ENCODE assay signal across 8 cellular contexts in the genomic region with DNA sequence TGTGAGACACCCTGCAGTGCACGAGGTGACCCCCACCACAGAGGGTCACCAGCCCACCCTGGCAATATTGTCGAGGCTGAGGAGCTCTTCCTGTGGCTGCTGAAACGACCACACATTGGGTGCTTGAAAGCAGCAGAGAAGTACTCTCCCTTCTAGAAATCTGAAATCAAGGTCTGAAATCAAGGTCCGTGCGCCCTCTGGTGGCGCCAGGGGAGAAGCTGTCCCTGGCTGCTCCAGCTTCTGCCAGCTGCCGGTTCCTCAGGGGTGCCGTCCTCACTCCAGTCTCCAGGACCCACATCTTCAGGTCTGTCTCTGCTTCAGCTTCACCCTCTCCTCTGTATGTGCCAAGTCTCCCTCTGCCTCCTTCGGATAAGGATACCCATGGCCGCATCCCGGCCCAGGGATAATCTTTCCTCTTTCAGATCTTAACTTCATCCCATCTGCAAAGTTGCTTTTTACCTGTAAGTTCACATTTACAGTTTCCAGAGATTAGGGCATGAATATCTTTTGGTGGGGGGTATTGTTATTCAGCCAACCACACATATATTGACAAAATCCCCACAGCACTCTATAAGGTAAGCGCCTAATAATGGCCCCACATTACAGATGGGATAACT.
DNase-seq lines count a peak whose midpoint lies in the region; ATAC-seq and TF ChIP-seq lines count a peak whose summit lies in the region.

No MANE protein-coding gene starts in this region.

- DNase-seq in AG10803 (ENCODE audit: low read depth) (peak; percentile 67), GM23338 (ENCODE audit: low spot score) (peak; percentile 84), NCI-H345 treated with DMSO at 0.1 percent for 48 hours (lab: John Stamatoyannopoulos, UW; ENCODE audit: unreplicated experiment) (peak; percentile 3), caudate nucleus (lab: John Stamatoyannopoulos, UW) (peak in 56 of 61 donors; percentile 12 to 77 (median 36)), kidney glomerular epithelial cell (lab: John Stamatoyannopoulos, UW) (peak; percentile 19)
- DNase-seq in activated CD4-positive, CD25-positive, alpha-beta regulatory T cell treated with anti-CD3 and anti-CD28 coated beads, Interleukin-2, amount 50 U/mL, for 72 hours: peak; percentile 67
- DNase-seq in stimulated activated CD4-positive, alpha-beta T cell treated with anti-CD3 and anti-CD28 coated beads, Interleukin-2, amount 100 ng/mL, for 4 hours (ENCODE audit: low read depth): peak; percentile 39

- H3K4me3 Mint-ChIP-seq in GM23338: no peak overlapping the region

- no peaks in the 10 kb centered on the region for H3K79me2 ChIP-seq in GM23338 (replicated peaks; ENCODE audit: insufficient read depth)

- H3K27ac ChIP-seq in GM23338 (ENCODE audit: low read depth) (no peak overlapping the region), caudate nucleus (ENCODE audit: low read depth, low read length) (no peak overlapping the region)

- TF ChIP-seq CTCF in AG10803 (conservative IDR thresholded peaks at IDR 0.05; ENCODE audit: low read length) (peak; percentile 88), GM23338 (conservative IDR thresholded peaks at IDR 0.05; ENCODE audit: low read depth in 2 of 2) (peak; percentile 78 to 82)

- H3K27me3 Mint-ChIP-seq in GM23338 (ENCODE audit: insufficient read depth, low read depth, poor library complexity): peaks cover 6% of the 10 kb centered on the region

- no peaks in the 10 kb centered on the region for H3F3A ChIP-seq in GM23338 (replicated peaks; ENCODE audit: low read depth)

- H3K36me3 ChIP-seq in GM23338 (ENCODE audit: insufficient read depth): no peaks in the 10 kb centered on the region

- H3K9me3 Mint-ChIP-seq in GM23338: peaks cover 5% of the 10 kb centered on the region; the same call in 1 of the 3 replicates

- H4K20me1 ChIP-seq in GM23338 (replicated peaks; ENCODE audit: insufficient read depth): no peaks in the 10 kb centered on the region

- H3K36me3 Mint-ChIP-seq in GM23338 (ENCODE audit: low read depth): no peaks in the 10 kb centered on the region

- H3K4me2 ChIP-seq in GM23338: no peak overlapping the region

- H3K4me1 ChIP-seq in GM23338 (ENCODE audit: insufficient read depth): no peaks in the 10 kb centered on the region

- no peaks in the 10 kb centered on the region for H3K4me1 Mint-ChIP-seq in GM23338

- no peaks in the 10 kb centered on the region for H3K27me3 ChIP-seq in GM23338 (ENCODE audit: insufficient read depth)

- H3K4me3 ChIP-seq in AG10803 (ENCODE audit: low read length) (no peak overlapping the region), GM23338 (no peak overlapping the region)

- no peak overlapping the region for H3K27ac Mint-ChIP-seq in GM23338

- ATAC-seq in GM23338: peak; percentile 96
- no peak for ATAC-seq in GM18520 (IDR thresholded peaks at IDR 0.05; ENCODE audit: unreplicated experiment)

- no peaks in the 10 kb centered on the region for H3K9me2 ChIP-seq in GM23338 (ENCODE audit: insufficient read depth)

- peak overlapping the region; percentile 78 for H2AFZ ChIP-seq in GM23338

TF ChIP-seq in GM23338, 12 proteins besides CTCF, POLR2A, EP300 and RAD21:
- no peak for TF ChIP-seq ZNF114 (CRISPR knock-in tag; IDR thresholded peaks at IDR 0.05)
- no peak for TF ChIP-seq JUNB (IDR thresholded peaks at IDR 0.05; ENCODE audit: unreplicated experiment)
- TF ChIP-seq CREB1 (CRISPR knock-in tag; IDR thresholded peaks at IDR 0.05; ENCODE audit: low read depth): no peak
- TF ChIP-seq, protein P1, sequence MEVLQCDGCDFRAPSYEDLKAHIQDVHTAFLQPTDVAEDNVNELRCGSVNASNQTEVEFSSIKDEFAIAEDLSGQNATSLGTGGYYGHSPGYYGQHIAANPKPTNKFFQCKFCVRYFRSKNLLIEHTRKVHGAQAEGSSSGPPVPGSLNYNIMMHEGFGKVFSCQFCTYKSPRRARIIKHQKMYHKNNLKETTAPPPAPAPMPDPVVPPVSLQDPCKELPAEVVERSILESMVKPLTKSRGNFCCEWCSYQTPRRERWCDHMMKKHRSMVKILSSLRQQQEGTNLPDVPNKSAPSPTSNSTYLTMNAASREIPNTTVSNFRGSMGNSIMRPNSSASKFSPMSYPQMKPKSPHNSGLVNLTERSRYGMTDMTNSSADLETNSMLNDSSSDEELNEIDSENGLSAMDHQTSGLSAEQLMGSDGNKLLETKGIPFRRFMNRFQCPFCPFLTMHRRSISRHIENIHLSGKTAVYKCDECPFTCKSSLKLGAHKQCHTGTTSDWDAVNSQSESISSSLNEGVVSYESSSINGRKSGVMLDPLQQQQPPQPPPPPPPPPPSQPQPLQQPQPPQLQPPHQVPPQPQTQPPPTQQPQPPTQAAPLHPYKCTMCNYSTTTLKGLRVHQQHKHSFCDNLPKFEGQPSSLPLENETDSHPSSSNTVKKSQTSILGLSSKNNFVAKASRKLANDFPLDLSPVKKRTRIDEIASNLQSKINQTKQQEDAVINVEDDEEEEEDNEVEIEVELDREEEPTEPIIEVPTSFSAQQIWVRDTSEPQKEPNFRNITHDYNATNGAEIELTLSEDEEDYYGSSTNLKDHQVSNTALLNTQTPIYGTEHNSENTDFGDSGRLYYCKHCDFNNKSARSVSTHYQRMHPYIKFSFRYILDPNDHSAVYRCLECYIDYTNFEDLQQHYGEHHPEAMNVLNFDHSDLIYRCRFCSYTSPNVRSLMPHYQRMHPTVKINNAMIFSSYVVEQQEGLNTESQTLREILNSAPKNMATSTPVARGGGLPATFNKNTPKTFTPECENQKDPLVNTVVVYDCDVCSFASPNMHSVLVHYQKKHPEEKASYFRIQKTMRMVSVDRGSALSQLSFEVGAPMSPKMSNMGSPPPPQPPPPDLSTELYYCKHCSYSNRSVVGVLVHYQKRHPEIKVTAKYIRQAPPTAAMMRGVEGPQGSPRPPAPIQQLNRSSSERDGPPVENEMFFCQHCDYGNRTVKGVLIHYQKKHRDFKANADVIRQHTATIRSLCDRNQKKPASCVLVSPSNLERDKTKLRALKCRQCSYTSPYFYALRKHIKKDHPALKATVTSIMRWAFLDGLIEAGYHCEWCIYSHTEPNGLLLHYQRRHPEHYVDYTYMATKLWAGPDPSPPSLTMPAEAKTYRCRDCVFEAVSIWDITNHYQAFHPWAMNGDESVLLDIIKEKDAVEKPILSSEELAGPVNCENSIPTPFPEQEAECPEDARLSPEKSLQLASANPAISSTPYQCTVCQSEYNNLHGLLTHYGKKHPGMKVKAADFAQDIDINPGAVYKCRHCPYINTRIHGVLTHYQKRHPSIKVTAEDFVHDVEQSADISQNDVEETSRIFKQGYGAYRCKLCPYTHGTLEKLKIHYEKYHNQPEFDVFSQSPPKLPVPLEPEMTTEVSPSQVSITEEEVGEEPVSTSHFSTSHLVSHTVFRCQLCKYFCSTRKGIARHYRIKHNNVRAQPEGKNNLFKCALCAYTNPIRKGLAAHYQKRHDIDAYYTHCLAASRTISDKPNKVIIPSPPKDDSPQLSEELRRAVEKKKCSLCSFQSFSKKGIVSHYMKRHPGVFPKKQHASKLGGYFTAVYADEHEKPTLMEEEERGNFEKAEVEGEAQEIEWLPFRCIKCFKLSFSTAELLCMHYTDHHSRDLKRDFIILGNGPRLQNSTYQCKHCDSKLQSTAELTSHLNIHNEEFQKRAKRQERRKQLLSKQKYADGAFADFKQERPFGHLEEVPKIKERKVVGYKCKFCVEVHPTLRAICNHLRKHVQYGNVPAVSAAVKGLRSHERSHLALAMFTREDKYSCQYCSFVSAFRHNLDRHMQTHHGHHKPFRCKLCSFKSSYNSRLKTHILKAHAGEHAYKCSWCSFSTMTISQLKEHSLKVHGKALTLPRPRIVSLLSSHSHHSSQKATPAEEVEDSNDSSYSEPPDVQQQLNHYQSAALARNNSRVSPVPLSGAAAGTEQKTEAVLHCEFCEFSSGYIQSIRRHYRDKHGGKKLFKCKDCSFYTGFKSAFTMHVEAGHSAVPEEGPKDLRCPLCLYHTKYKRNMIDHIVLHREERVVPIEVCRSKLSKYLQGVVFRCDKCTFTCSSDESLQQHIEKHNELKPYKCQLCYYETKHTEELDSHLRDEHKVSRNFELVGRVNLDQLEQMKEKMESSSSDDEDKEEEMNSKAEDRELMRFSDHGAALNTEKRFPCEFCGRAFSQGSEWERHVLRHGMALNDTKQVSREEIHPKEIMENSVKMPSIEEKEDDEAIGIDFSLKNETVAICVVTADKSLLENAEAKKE (CRISPR knock-in tag; IDR thresholded peaks at IDR 0.05): no peak
TF ChIP-seq in GM23338: peak in this region for 0.

Comparison
In these comparisons a context has a peak if more than half of its experiments do, and no peak if none do; other contexts are left out.
1. DNase-seq: peak in every context shown above with its lines; median percentile 84 in GM23338; 67 in AG10803; 67 in activated CD4-positive, CD25-positive, alpha-beta regulatory T cell treated with anti-CD3 and anti-CD28 coated beads, Interleukin-2, amount 50 U/mL, for 72 hours; 39 in stimulated activated CD4-positive, alpha-beta T cell treated with anti-CD3 and anti-CD28 coated beads, Interleukin-2, amount 100 ng/mL, for 4 hours; 36 in caudate nucleus; 19 in kidney glomerular epithelial cell; 3 in NCI-H345 treated with DMSO at 0.1 percent for 48 hours.